ENCODE assay signal across 20 cellular contexts in the genomic region with DNA sequence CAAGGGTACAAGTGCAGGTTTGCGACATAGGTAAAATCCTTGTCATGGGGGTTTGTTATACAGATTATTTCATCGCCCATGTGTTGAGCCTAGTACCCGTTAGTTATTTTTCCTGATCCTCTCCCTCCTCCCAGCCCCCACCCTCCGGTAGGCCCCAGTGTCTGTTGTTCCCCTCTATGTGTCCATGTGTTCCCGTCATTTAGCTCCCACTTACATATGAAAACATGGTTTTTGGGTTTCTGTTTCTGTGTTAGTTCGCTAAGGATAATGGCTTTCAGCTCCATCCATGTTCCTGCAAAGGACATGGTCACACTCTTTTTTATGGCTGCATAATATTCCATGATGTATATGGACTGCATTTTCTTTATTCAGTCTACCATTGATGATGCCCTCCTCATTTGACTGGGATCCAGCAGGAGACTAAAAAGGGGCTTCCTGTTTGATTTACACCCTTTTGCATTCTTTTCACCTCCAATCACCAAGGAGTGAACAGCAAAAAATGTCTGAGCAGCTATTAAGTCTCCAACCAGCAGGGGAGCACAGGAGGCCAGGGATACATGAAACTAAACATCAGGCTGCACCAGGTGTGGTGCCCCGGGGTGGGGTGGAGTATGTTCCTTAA.
DNase-seq lines count a peak whose midpoint lies in the region; ATAC-seq, FAIRE-seq and TF ChIP-seq lines count a peak whose summit lies in the region.
"Had no signal": no experiment of that assay in that cellular context is flagged by ENCODE, and none has a peak within 500 bp of the region (broad histone marks: within the 10 kb centered on the region; RNA-seq: fewer than 3 reads in every experiment).

No MANE protein-coding gene starts in this region.

- in situ Hi-C loops in Panc1 (cut with HindIII; ENCODE audit: low pct_unique_long_range_greater_than_20kb, low sequenced_read_pairs) = no loop called here

- no peak for ATAC-seq in Panc1
- ATAC-seq: natural killer cell had no signal

- H3K9me3 ChIP-seq in Panc1 (ENCODE audit: control insufficient read depth, insufficient read depth, low read depth, low read length) (no peaks in the 10 kb centered on the region), small intestine (ENCODE audit: control insufficient read depth, low read depth) (no peaks in the 10 kb centered on the region)
- H3K9me3 ChIP-seq: BLaER1, HAP-1 had no signal

- intact Hi-C loops in Panc1 (cut with micrococcal nuclease; ENCODE audit: unreplicated experiment) = no loop called here

- no peaks in the 10 kb centered on the region for H3K36me3 Mint-ChIP-seq in progenitor cell of endocrine pancreas (ENCODE audit: insufficient read depth)
- H3K36me3 Mint-ChIP-seq: natural killer cell had no signal

- CTCF ChIA-PET in Panc1 (lab: Charles Lee) = no interaction called here

- TF ChIP-seq CTCF in Panc1 (IDR thresholded peaks at IDR 0.05) (no peak), epithelial cell of proximal tubule (conservative IDR thresholded peaks at IDR 0.05; ENCODE audit: low read depth, low read length) (peak; percentile 50), progenitor cell of endocrine pancreas (IDR thresholded peaks at IDR 0.05; ENCODE audit: unreplicated experiment) (no peak)

- FAIRE-seq in small intestine (lab: Jason Lieb, UNC) = no peak
- FAIRE-seq: colon, GM18507 had no signal

- H3K27ac Mint-ChIP-seq in progenitor cell of endocrine pancreas = peak overlapping the region; percentile 54
- H3K27ac Mint-ChIP-seq: natural killer cell had no signal

- H3K9me3 Mint-ChIP-seq in progenitor cell of endocrine pancreas (ENCODE audit: low read depth) = peaks cover 2% of the 10 kb centered on the region
- H3K9me3 Mint-ChIP-seq: natural killer cell had no signal

- H3K27me3 ChIP-seq in Panc1 (ENCODE audit: control insufficient read depth, insufficient read depth, low read length) (no peaks in the 10 kb centered on the region), small intestine (ENCODE audit: control insufficient read depth in 2 of 2, insufficient read depth in 2 of 2, low read length in 2 of 2) (no peaks in the 10 kb centered on the region)
- H3K27me3 ChIP-seq: BLaER1 had no signal

- WGBS in small intestine, 3 donors = 79 to 86% (median 84%) methylated on average over 7 of the region's 7 CpGs

- H3K4me3 ChIP-seq in Panc1 (ENCODE audit: low read depth in 2 of 2, low read length in 2 of 2) = no peak overlapping the region
- no peak overlapping the region for H3K4me3 ChIP-seq in epithelial cell of proximal tubule (ENCODE audit: low read depth, low read length)
- H3K4me3 ChIP-seq in small intestine (ENCODE audit: low read depth in 1 of 2, low read length in 2 of 2) = no peak overlapping the region
- H3K4me3 ChIP-seq: BLaER1, HAP-1, lung had no signal

- POLR2A ChIA-PET in Panc1 (lab: Charles Lee) = no interaction called here

- H3K4me1 ChIP-seq in Panc1 (ENCODE audit: control insufficient read depth, insufficient read depth, low read length) = peaks cover 28% of the 10 kb centered on the region
- no peaks in the 10 kb centered on the region for H3K4me1 ChIP-seq in small intestine (ENCODE audit: control insufficient read depth in 2 of 2, insufficient read depth in 1 of 2, low read depth in 1 of 2, low read length in 1 of 2)
- H3K4me1 ChIP-seq: BLaER1 had no signal

- BruUV-seq in Panc1 (replicated peaks; lab: Mats Ljungman, UMichigan) = TSS peak; percentile 35

- no peaks in the 10 kb centered on the region for H3K36me3 ChIP-seq in Panc1 (ENCODE audit: control insufficient read depth, insufficient read depth, low read length)
- H3K36me3 ChIP-seq in small intestine (ENCODE audit: control insufficient read depth in 2 of 2, insufficient read depth in 2 of 2, low read length in 2 of 2) = no peaks in the 10 kb centered on the region
- H3K36me3 ChIP-seq: BLaER1, HAP-1 had no signal

- no peak overlapping the region for H3K4me3 Mint-ChIP-seq in progenitor cell of endocrine pancreas (ENCODE audit: low read depth)
- H3K4me3 Mint-ChIP-seq: natural killer cell had no signal

- DNase-seq in DMS53 (lab: John Stamatoyannopoulos, UW) (peak; percentile 28), DMS53 treated with DMSO at 0.1 percent for 48 hours (lab: John Stamatoyannopoulos, UW; ENCODE audit: unreplicated experiment) (no peak), Panc1 (ENCODE audit: low read depth, low spot score) (no peak), epithelial cell of proximal tubule (ENCODE audit: low read depth) (no peak), progenitor cell of endocrine pancreas (ENCODE audit: low spot score, unreplicated experiment) (no peak), SW 1271 (lab: John Stamatoyannopoulos, UW) (no peak), small intestine (no peak)
- no peak for DNase-seq in activated T-cell treated with anti-CD3 and anti-CD28 coated beads, Interleukin-2, amount 50 U/mL, for 48 hours
- DNase-seq: activated naive CD4-positive, alpha-beta T cell; DMS153; natural killer cell; NCI-H2081 treated with DMSO at 0.1 percent for 48 hours; NCI-H526; stimulated activated CD4-positive, alpha-beta T cell treated with anti-CD3 and anti-CD28 coated beads, Interleukin-12 subunit alpha, Interleukin-12 subunit beta, amount 100 ng/mL, for 4 hours had no signal

- H3K27ac ChIP-seq in Panc1 (ENCODE audit: low read length) (peak overlapping the region; percentile 96), small intestine (ENCODE audit: low read depth in 1 of 2, low read length in 1 of 2) (no peak overlapping the region)
- H3K27ac ChIP-seq: 22Rv1, BLaER1 had no signal

- no peaks in the 10 kb centered on the region for H3K27me3 Mint-ChIP-seq in progenitor cell of endocrine pancreas

- peaks cover 8% of the 10 kb centered on the region for H3K4me1 Mint-ChIP-seq in progenitor cell of endocrine pancreas (ENCODE audit: low read depth)
- H3K4me1 Mint-ChIP-seq: natural killer cell had no signal
